ENCODE assay signal across 20 cellular contexts in genomic region chr4:136893638-136894037, GRCh38.
"Had no signal": no experiment of that assay in that cellular context is flagged by ENCODE, and none has a peak within 500 bp of the region (broad histone marks: within the 10 kb centered on the region; RNA-seq: fewer than 3 reads in every experiment).

No MANE protein-coding gene starts in this region.

- H3K4me3 ChIP-seq: heart left ventricle, mucosa of descending colon, spleen, thoracic aorta, transverse colon had no signal

- H3K36me3 Mint-ChIP-seq: naive thymus-derived CD8-positive, alpha-beta T cell; stimulated activated naive B cell treated with anti-CD40 and anti-IgM and Interleukin-4, amounts not matched to agents 10 μg/mL and 1 μg/mL and 100 μg/mL, for 72 hours had no signal

- DNase-seq: cortex of kidney; effector memory CD4-positive, alpha-beta T cell; heart left ventricle; hypothalamus; islet precursor cell; mammary epithelial cell; mucosa of descending colon; naive thymus-derived CD8-positive, alpha-beta T cell; spleen; stimulated activated CD4-positive, alpha-beta T cell treated with anti-CD3 and anti-CD28 coated beads, Interleukin-15, amount 100 ng/mL, for 24 hours; stimulated activated CD4-positive, alpha-beta T cell treated with anti-CD3 and anti-CD28 coated beads, Interleukin-1b, Interleukin-23, amount 100 ng/mL, for 48 hours; stimulated activated CD4-positive, alpha-beta T cell treated with anti-CD3 and anti-CD28 coated beads, Interleukin-4, amount 100 ng/mL, for 24 hours; stimulated activated naive B cell treated with anti-CD40 and anti-IgM and Interleukin-4, amounts not matched to agents 10 μg/mL and 1 μg/mL and 100 μg/mL, for 72 hours; stimulated activated naive CD8-positive, alpha-beta T cell treated with anti-CD3 and anti-CD28 coated beads, Interleukin-15, amount 100 ng/mL, for 72 hours; transverse colon had no signal

- H3K4me1 ChIP-seq: heart left ventricle, spleen, transverse colon had no signal

- H3K4me1 Mint-ChIP-seq: naive thymus-derived CD8-positive, alpha-beta T cell; stimulated activated naive B cell treated with anti-CD40 and anti-IgM and Interleukin-4, amounts not matched to agents 10 μg/mL and 1 μg/mL and 100 μg/mL, for 72 hours; stimulated activated naive CD8-positive, alpha-beta T cell treated with anti-CD3 and anti-CD28 coated beads, Interleukin-15, amount 100 ng/mL, for 72 hours had no signal

- H3K4me3 Mint-ChIP-seq: naive thymus-derived CD8-positive, alpha-beta T cell; stimulated activated naive B cell treated with anti-CD40 and anti-IgM and Interleukin-4, amounts not matched to agents 10 μg/mL and 1 μg/mL and 100 μg/mL, for 72 hours; stimulated activated naive CD8-positive, alpha-beta T cell treated with anti-CD3 and anti-CD28 coated beads, Interleukin-15, amount 100 ng/mL, for 72 hours had no signal

- H3K27me3 ChIP-seq: heart left ventricle, neutrophil, spleen, transverse colon had no signal

- H3K36me3 ChIP-seq: heart left ventricle, neutrophil, spleen, thoracic aorta, transverse colon had no signal

- H3K9me3 Mint-ChIP-seq: stimulated activated naive B cell treated with anti-CD40 and anti-IgM and Interleukin-4, amounts not matched to agents 10 μg/mL and 1 μg/mL and 100 μg/mL, for 72 hours; stimulated activated naive CD8-positive, alpha-beta T cell treated with anti-CD3 and anti-CD28 coated beads, Interleukin-15, amount 100 ng/mL, for 72 hours had no signal

- H3K9me3 ChIP-seq: mucosa of descending colon, neutrophil, spleen, thoracic aorta, transverse colon had no signal

- H3K27ac Mint-ChIP-seq: naive thymus-derived CD8-positive, alpha-beta T cell; stimulated activated naive B cell treated with anti-CD40 and anti-IgM and Interleukin-4, amounts not matched to agents 10 μg/mL and 1 μg/mL and 100 μg/mL, for 72 hours; stimulated activated naive CD8-positive, alpha-beta T cell treated with anti-CD3 and anti-CD28 coated beads, Interleukin-15, amount 100 ng/mL, for 72 hours had no signal

- H3K27me3 Mint-ChIP-seq: naive thymus-derived CD8-positive, alpha-beta T cell; stimulated activated naive B cell treated with anti-CD40 and anti-IgM and Interleukin-4, amounts not matched to agents 10 μg/mL and 1 μg/mL and 100 μg/mL, for 72 hours; stimulated activated naive CD8-positive, alpha-beta T cell treated with anti-CD3 and anti-CD28 coated beads, Interleukin-15, amount 100 ng/mL, for 72 hours had no signal

- H3K27ac ChIP-seq: heart left ventricle, neutrophil, spleen, thoracic aorta, transverse colon had no signal

- ATAC-seq: esophagus mucosa; heart left ventricle; left lobe of liver; mucosa of descending colon; naive thymus-derived CD8-positive, alpha-beta T cell; sciatic nerve; stimulated activated naive B cell treated with anti-CD40 and anti-IgM and Interleukin-4, amounts not matched to agents 10 μg/mL and 1 μg/mL and 100 μg/mL, for 72 hours; stimulated activated naive CD8-positive, alpha-beta T cell treated with anti-CD3 and anti-CD28 coated beads, Interleukin-15, amount 100 ng/mL, for 72 hours had no signal
